Comparison of ENCODE assay signal across 8 cellular contexts in the genomic region with DNA sequence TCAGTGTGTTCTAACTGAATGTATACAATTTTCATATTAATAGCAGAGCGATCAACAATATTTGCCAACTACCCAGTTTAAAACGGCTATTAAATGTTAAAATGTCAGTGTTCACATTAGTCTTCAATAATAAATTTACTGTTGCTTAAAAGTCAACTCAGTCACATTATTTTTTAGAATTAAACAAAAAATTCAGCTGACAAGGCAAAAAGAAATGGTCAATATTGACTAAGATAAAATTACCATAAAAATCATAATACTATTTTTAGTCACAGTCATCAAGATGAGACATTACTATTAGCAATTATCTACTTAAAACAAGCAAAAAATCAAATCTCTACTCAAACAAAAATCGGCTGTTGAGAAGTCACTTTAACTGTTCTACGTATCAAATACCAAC. TPM values are rescaled to one million over a fixed set of nuclear protein-coding genes. Genes with fewer than 3 reads are reported as not detected.
DNase-seq lines count a peak whose midpoint lies in the region; ATAC-seq and TF ChIP-seq lines count a peak whose summit lies in the region.

No MANE protein-coding gene starts in this region.

- no peak overlapping the region for H2AFZ ChIP-seq in MM.1S (ENCODE audit: low read length)

- H3K4me3 Mint-ChIP-seq in CD14-positive monocyte (peak overlapping the region; percentile 95 to 96), neural crest cell (peak overlapping the region; percentile 97)
- peak overlapping the region; percentile 92 to 98 for H3K4me3 Mint-ChIP-seq in effector memory CD8-positive, alpha-beta T cell

- peaks cover 65% of the 10 kb centered on the region for H3K79me2 ChIP-seq in MM.1S (ENCODE audit: low read length)

- H3K27me3 ChIP-seq in MM.1S (replicated peaks; ENCODE audit: insufficient read depth, low read length), result no peaks in the 10 kb centered on the region

- H3K36me3 ChIP-seq in MM.1S (replicated peaks; ENCODE audit: insufficient read depth, low read length), result no peaks in the 10 kb centered on the region

- H4K20me1 ChIP-seq in MM.1S (ENCODE audit: insufficient read depth, low read length), result no peaks in the 10 kb centered on the region

- DNase-seq in CD14-positive monocyte (ENCODE audit: low spot score) (no peak), MM.1S (no peak), neural crest cell (ENCODE audit: low read depth, low spot score) (no peak), NCI-H128 (lab: John Stamatoyannopoulos, UW; ENCODE audit: unreplicated experiment) (no peak), H4 (ENCODE audit: low spot score) (no peak)
- DNase-seq in effector memory CD8-positive, alpha-beta T cell, result no peak

- no peaks in the 10 kb centered on the region for H3K9me2 ChIP-seq in MM.1S (replicated peaks; ENCODE audit: insufficient read depth, low read length)

- H3K36me3 Mint-ChIP-seq in CD14-positive monocyte, result peaks cover 3 to 8% of the 10 kb centered on the region in 2 donors
- peaks cover 22% of the 10 kb centered on the region for H3K36me3 Mint-ChIP-seq in effector memory CD8-positive, alpha-beta T cell (ENCODE audit: insufficient read depth)
- H3K36me3 Mint-ChIP-seq in neural crest cell (ENCODE audit: low read depth), result peaks cover 4% of the 10 kb centered on the region

- no peak for ATAC-seq in effector memory CD8-positive, alpha-beta T cell (replicated peaks)
- ATAC-seq in HG03159 (IDR thresholded peaks at IDR 0.05; ENCODE audit: unreplicated experiment) (no peak), HG02759 (IDR thresholded peaks at IDR 0.05; ENCODE audit: unreplicated experiment) (no peak)

- intact Hi-C loops in CD14-positive monocyte (cut with micrococcal nuclease), result loop anchor here in 1 of 2 donors (10.0 kb wide), 1 partner anchor 148 kb away; a partner anchor contains a TSS

- H3K4me1 Mint-ChIP-seq in CD14-positive monocyte (peaks cover 36% of the 10 kb centered on the region), neural crest cell (peaks cover 39% of the 10 kb centered on the region)
- peaks cover 32 to 50% of the 10 kb centered on the region in 2 donors for H3K4me1 Mint-ChIP-seq in effector memory CD8-positive, alpha-beta T cell (ENCODE audit: low read depth in 2 of 2)

- H3K9me3 Mint-ChIP-seq in CD14-positive monocyte (peaks cover 0 to 6% (median 0%) of the 10 kb centered on the region in 7 donors), neural crest cell (no peaks in the 10 kb centered on the region)
- no peaks in the 10 kb centered on the region for H3K9me3 Mint-ChIP-seq in effector memory CD8-positive, alpha-beta T cell

- H3K27ac ChIP-seq in MM.1S (ENCODE audit: low read length), result peak overlapping the region; percentile 98; the same call in 1 of the 2 replicates

- peaks cover 7% of the 10 kb centered on the region; the same call in 1 of the 2 replicates for H3K4me1 ChIP-seq in MM.1S (ENCODE audit: low read length)

- peaks cover 7% of the 10 kb centered on the region for H3F3A ChIP-seq in MM.1S (ENCODE audit: insufficient read depth, low read length)

- peak overlapping the region in 3 of 7 donors; percentile 58 to 98 (median 92) for H3K27ac Mint-ChIP-seq in CD14-positive monocyte
- peak overlapping the region; percentile 99 to 100 for H3K27ac Mint-ChIP-seq in effector memory CD8-positive, alpha-beta T cell
- H3K27ac Mint-ChIP-seq in neural crest cell (ENCODE audit: unreplicated experiment), result peak overlapping the region; percentile 98

- H3K9me3 ChIP-seq in MM.1S (replicated peaks; ENCODE audit: insufficient read depth, low read length), result no peaks in the 10 kb centered on the region

- peak overlapping the region; percentile 94 for H3K4me3 ChIP-seq in MM.1S (ENCODE audit: low read length)

- peak overlapping the region; percentile 99 for H3K9ac ChIP-seq in MM.1S (ENCODE audit: low read length)

- H3K27me3 Mint-ChIP-seq in CD14-positive monocyte (ENCODE audit: low read depth in 3 of 3), result peaks cover 0 to 2% (median 0%) of the 10 kb centered on the region in 3 donors
- H3K27me3 Mint-ChIP-seq in effector memory CD8-positive, alpha-beta T cell, result no peaks in the 10 kb centered on the region
- no peaks in the 10 kb centered on the region for H3K27me3 Mint-ChIP-seq in neural crest cell (ENCODE audit: low read depth)

- peak overlapping the region; percentile 82 for H3K4me2 ChIP-seq in MM.1S (ENCODE audit: low read depth, low read length)

- TF ChIP-seq CTCF in CD14-positive monocyte (IDR thresholded peaks at IDR 0.05) (no peak), MM.1S (IDR thresholded peaks at IDR 0.05; ENCODE audit: low read length) (no peak), neural crest cell (conservative IDR thresholded peaks at IDR 0.05) (no peak)

RNA-seq across cellular contexts. Expression of a gene that starts 1.5 kb away (rescaled TPM):
- 1 to 10 TPM; 4.5 to 6.5 TPM for polyA plus RNA-seq in CD14-positive monocyte
- 21.5 and 22.4 TPM in 2 replicates for total RNA-seq in neural crest cell
- 24.2 and 29.9 TPM in 2 replicates for total RNA-seq in H4 (2014; rRNA removed; shearing (Covaris generic))

RNA-seq across cellular contexts. Expression of a gene that starts 58.0 kb away (rescaled TPM):
- under 1 TPM; 0.16 to 0.28 TPM for polyA plus RNA-seq in CD14-positive monocyte
- total RNA-seq in neural crest cell, result 11.3 and 12.4 TPM in 2 replicates
- 21.9 and 26.3 TPM in 2 replicates for total RNA-seq in H4 (2014; rRNA removed; shearing (Covaris generic))
